ENCODE assay signal across 7 cellular contexts in the genomic region with DNA sequence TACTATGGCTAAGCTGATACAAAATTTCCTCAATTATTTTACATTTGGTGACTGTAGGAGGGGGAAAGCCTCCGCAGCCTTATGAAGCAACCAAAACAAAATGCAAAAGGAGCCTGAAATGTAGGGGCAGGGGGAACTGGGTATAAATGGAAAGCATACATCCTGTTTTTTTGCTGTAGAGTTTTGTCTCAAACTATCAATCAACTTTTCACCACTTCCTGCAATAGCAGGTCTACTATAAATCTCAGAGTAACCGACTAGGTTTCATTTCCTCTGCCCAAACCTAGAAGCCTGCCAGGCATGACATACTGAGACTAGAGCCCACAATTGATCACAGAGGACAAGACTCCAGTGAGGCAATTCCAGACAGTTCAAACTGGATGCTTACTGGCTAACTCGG.
A peak's percentile ranks its signal among the peaks of the same experiment; 100 is the strongest.
DNase-seq lines count a peak whose midpoint lies in the region; ATAC-seq and TF ChIP-seq lines count a peak whose summit lies in the region.

No MANE protein-coding gene starts in this region.

- H3K27ac ChIP-seq in colonic mucosa: no peak overlapping the region
- H3K27ac ChIP-seq in right cardiac atrium (ENCODE audit: low read length): no peak overlapping the region

- POLR2A ChIA-PET in MCF 10A (lab: Yijun Ruan, JAX): interaction anchor here (0.6 kb wide), 2 partner anchors 12 to 774 kb away, joined by 4 read pairs; no protein-coding TSS in a partner anchor

- H3K4me3 Mint-ChIP-seq in MCF 10A (ENCODE audit: unreplicated experiment): no peak overlapping the region

- no peak overlapping the region for H3K27ac Mint-ChIP-seq in MCF 10A (ENCODE audit: low read depth, unreplicated experiment)

- ATAC-seq in HG02973 (IDR thresholded peaks at IDR 0.05; ENCODE audit: unreplicated experiment): peak; percentile 99
- ATAC-seq in left colon: peak; percentile 24
- ATAC-seq in right cardiac atrium: no peak

- H3K27me3 Mint-ChIP-seq in MCF 10A (ENCODE audit: insufficient read depth, unreplicated experiment): no peaks in the 10 kb centered on the region

- H3K36me3 Mint-ChIP-seq in MCF 10A (ENCODE audit: insufficient read depth, unreplicated experiment): peaks cover 6% of the 10 kb centered on the region

- intact Hi-C loops in left colon (cut with DNase I, micrococcal nuclease): no loop called here
- intact Hi-C loops in colonic mucosa (cut with DNase I): no loop called here
- intact Hi-C loops in MCF 10A (cut with micrococcal nuclease): no loop called here
- intact Hi-C loops in right cardiac atrium (cut with DNase I): no loop called here

- no peaks in the 10 kb centered on the region for H3K36me3 ChIP-seq in colonic mucosa

- H3K9me3 ChIP-seq in colonic mucosa (no peaks in the 10 kb centered on the region), right cardiac atrium (ENCODE audit: control insufficient read depth, low read length) (no peaks in the 10 kb centered on the region)

- no peaks in the 10 kb centered on the region for H3K4me1 ChIP-seq in colonic mucosa
- no peaks in the 10 kb centered on the region for H3K4me1 ChIP-seq in right cardiac atrium (ENCODE audit: control insufficient read depth, insufficient read depth, low read length)

- CTCF ChIA-PET in MCF 10A (lab: Yijun Ruan, JAX): no interaction called here

- H3K9me3 Mint-ChIP-seq in MCF 10A (ENCODE audit: unreplicated experiment): no peaks in the 10 kb centered on the region

- no peaks in the 10 kb centered on the region for H3K27me3 ChIP-seq in colonic mucosa
- H3K27me3 ChIP-seq in right cardiac atrium (ENCODE audit: control insufficient read depth, insufficient read depth): no peaks in the 10 kb centered on the region

- TF ChIP-seq CTCF in colonic mucosa (IDR thresholded peaks at IDR 0.05) (no peak), MCF 10A (IDR thresholded peaks at IDR 0.05; ENCODE audit: unreplicated experiment) (no peak)

- no TSS peak for BruUV-seq in MCF 10A (replicated peaks; lab: Mats Ljungman, UMichigan)

- 69% methylated on average over 3 of the region's 3 CpGs for WGBS in right cardiac atrium

- no peak overlapping the region for H3K9ac ChIP-seq in colonic mucosa (ENCODE audit: low read depth in 2 of 2, low read length in 2 of 2)

- H3K4me3 ChIP-seq in colonic mucosa (no peak overlapping the region), right cardiac atrium (ENCODE audit: low read length) (no peak overlapping the region)

- peaks cover 13% of the 10 kb centered on the region for H3K4me1 Mint-ChIP-seq in MCF 10A (ENCODE audit: insufficient read depth, unreplicated experiment)

- DNase-seq in GM19238 (ENCODE audit: insufficient read length, low spot score) (peak; percentile 46), SKM-1 (lab: John Stamatoyannopoulos, UW; ENCODE audit: unreplicated experiment) (peak; percentile 53), left colon (no peak), colonic mucosa (no peak), MCF 10A (ENCODE audit: unreplicated experiment) (no peak), right cardiac atrium (no peak)

Comparison
In these comparisons a context has a peak if more than half of its experiments do, and no peak if none do; other contexts are left out.
1. DNase-seq: peak in GM19238 (single experiment) and SKM-1 (single experiment); none in left colon (0 of 2), colonic mucosa (single experiment), MCF 10A (single experiment) and right cardiac atrium (0 of 3).
2. ATAC-seq: peak in HG02973 (single experiment) and left colon (single experiment); none in right cardiac atrium (0 of 2).